18 cellular contexts compared by ENCODE assay signal in genomic region chr20:33725607-33726264, GRCh38. TPM values are rescaled to one million over a fixed set of nuclear protein-coding genes. Genes with fewer than 3 reads are reported as not detected.
"Had no signal": no experiment of that assay in that cellular context is flagged by ENCODE, and none has a peak within 500 bp of the region (broad histone marks: within the 10 kb centered on the region; RNA-seq: fewer than 3 reads in every experiment).

No MANE protein-coding gene starts in this region.

- H3K4me2 ChIP-seq: hepatocyte had no signal

- ATAC-seq: activated naive CD4-positive, alpha-beta T cell treated with anti-CD3 and anti-CD28 coated beads, Interleukin-2, amount 50 U/mL, for 72 hours; left cardiac atrium; stimulated activated effector memory CD8-positive, alpha-beta T cell treated with anti-CD3 and anti-CD28 coated beads, Interleukin-12 subunit alpha, Interleukin-12 subunit beta, amount 100 ng/mL, for 72 hours had no signal

- H2AFZ ChIP-seq: hepatocyte had no signal

- H3K4me1 ChIP-seq: prostate gland, right atrium auricular region, testis had no signal

- H3K4me3 ChIP-seq: adrenal gland, cardiac muscle cell, dorsolateral prefrontal cortex, hepatocyte, prostate gland, right atrium auricular region, testis had no signal

- H3K79me2 ChIP-seq: hepatocyte had no signal

- H3K27ac ChIP-seq: adrenal gland, cardiac muscle cell, dorsolateral prefrontal cortex, prostate gland, right atrium auricular region, testis had no signal

- H3K27me3 ChIP-seq: adrenal gland, cardiac muscle cell, dorsolateral prefrontal cortex, hepatocyte, right atrium auricular region, testis had no signal

- DNase-seq: activated CD4-positive, alpha-beta T cell treated with anti-CD3 and anti-CD28 coated beads, Interleukin-2, amount 50 U/mL, for 4 hours; activated gamma-delta T cell treated with Interleukin-2 at 50 U/mL for 16 hours; adrenal gland; dorsolateral prefrontal cortex; left cardiac atrium; midbrain; nephron progenitor cell; small intestine; stimulated activated CD4-positive, alpha-beta T cell treated with anti-CD3 and anti-CD28 coated beads, Interleukin-15, amount 100 ng/mL, for 24 hours; stimulated activated CD4-positive, alpha-beta T cell treated with anti-CD3 and anti-CD28 coated beads, Interleukin-2, amount 100 ng/mL, for 48 hours; testis had no signal

- H3K9me3 ChIP-seq: adrenal gland, prostate gland, right atrium auricular region, testis had no signal

- H3K36me3 ChIP-seq: adrenal gland, cardiac muscle cell, prostate gland, right atrium auricular region had no signal

RNA-seq across cellular contexts. Expression of gene ACTL10, which starts 59.0 kb away (rescaled TPM):
- total RNA-seq: myocyte had no signal
